ENCODE assay signal across 8 cellular contexts in the genomic region with DNA sequence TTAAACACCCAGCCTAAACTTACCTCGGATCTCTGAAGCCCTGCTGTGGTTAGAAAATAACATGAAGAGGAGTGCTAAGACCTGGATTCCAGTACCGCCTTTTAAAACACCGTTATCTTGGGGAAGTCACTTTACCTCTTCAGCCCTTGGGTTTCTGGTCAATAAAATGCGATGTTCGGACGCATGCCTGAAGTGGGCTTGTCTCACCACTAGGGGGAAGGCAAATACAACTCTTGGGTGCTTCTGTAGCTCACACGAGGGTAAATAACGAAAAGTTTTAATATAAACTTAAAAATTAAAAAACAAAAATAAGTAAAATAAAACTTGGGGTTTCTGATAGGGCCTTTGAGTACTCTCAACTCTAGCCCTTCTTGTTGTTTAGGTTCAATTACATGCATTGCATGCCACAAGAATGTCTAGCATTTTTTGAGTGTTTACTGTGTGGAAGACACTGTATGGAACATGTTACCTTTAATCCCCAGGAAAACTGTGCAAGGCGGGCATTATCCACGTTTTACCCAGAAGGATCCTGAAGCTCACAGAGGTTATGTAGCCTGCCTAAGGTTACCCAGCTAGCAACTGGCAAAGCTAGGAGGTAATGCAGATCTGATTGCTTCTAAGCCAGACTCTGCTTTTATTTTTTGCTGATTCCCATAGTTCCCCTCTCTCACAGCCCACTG.
DNase-seq lines count a peak whose midpoint lies in the region; ATAC-seq, FAIRE-seq and TF ChIP-seq lines count a peak whose summit lies in the region.

No MANE protein-coding gene starts in this region.

- RAD21 ChIA-PET in GM12878 (lab: Charles Lee; ENCODE audit: unreplicated experiment): interaction anchor here (1.0 to 11.8 kb wide), 13 partner anchors 8 to 1027 kb away, joined by 3 to 184 read pairs (median 4); no protein-coding TSS in a partner anchor

- peak; percentile 99 for TF ChIP-seq RAD21 in GM12878 (IDR thresholded peaks at IDR 0.05; ENCODE audit: insufficient read depth, low read depth, low read length)

- peaks cover 15% of the 10 kb centered on the region for H3K4me1 Mint-ChIP-seq in T-helper 2 cell treated with Interferon-gamma antibody and Interleukin-4, amounts not matched to agents 5 μg/mL and 100 μg/mL, for 36 hours (ENCODE audit: low read depth)

- no peak overlapping the region for H3K27ac Mint-ChIP-seq in T-helper 2 cell treated with Interferon-gamma antibody and Interleukin-4, amounts not matched to agents 5 μg/mL and 100 μg/mL, for 36 hours

- POLR2A ChIA-PET in GM12878 (lab: Charles Lee): no interaction called here

- peak overlapping the region; percentile 50 for H3K4me3 Mint-ChIP-seq in T-helper 2 cell treated with Interferon-gamma antibody and Interleukin-4, amounts not matched to agents 5 μg/mL and 100 μg/mL, for 36 hours

- no peaks in the 10 kb centered on the region for H3K9me3 ChIP-seq in GM12878 (replicated peaks; ENCODE audit: control insufficient read depth, insufficient read depth, low read length)

- no peaks in the 10 kb centered on the region for H3K79me2 ChIP-seq in GM12878 (ENCODE audit: control insufficient read depth, insufficient read depth, low read length)

- H3K9me3 Mint-ChIP-seq in T-helper 2 cell treated with Interferon-gamma antibody and Interleukin-4, amounts not matched to agents 5 μg/mL and 100 μg/mL, for 36 hours: no peaks in the 10 kb centered on the region

- H3K27ac ChIP-seq in GM12878 (ENCODE audit: control insufficient read depth, insufficient read depth): no peak overlapping the region

- no peak for FAIRE-seq in GM12878 (lab: Jason Lieb, UNC)

- CTCF ChIA-PET in GM12878 (lab: Yijun Ruan, JAX): interaction anchor here (0.6 to 11.3 kb wide), 39 partner anchors 9 to 1101 kb away, joined by 3 to 296 read pairs (median 5); no protein-coding TSS in a partner anchor

- no peak overlapping the region; the same call in 1 of the 2 replicates for H2AFZ ChIP-seq in GM12878 (ENCODE audit: control insufficient read depth, low read depth, low read length)

- BruUV-seq in GM12878 (replicated peaks; lab: Mats Ljungman, UMichigan): no TSS peak

- H3K27me3 Mint-ChIP-seq in T-helper 2 cell treated with Interferon-gamma antibody and Interleukin-4, amounts not matched to agents 5 μg/mL and 100 μg/mL, for 36 hours (ENCODE audit: low read depth): peaks cover 37% of the 10 kb centered on the region

- no peak overlapping the region for H3K4me3 ChIP-seq in GM12878

- H3K4me2 ChIP-seq in GM12878 (ENCODE audit: control insufficient read depth, insufficient read depth): no peak overlapping the region

- ATAC-seq in HG02840 (IDR thresholded peaks at IDR 0.05; ENCODE audit: low FRiP score, unreplicated experiment) (peak; percentile 92), GM12878 (peak; percentile 97)

- SMC1A ChIA-PET in GM12878 (lab: Charles Lee; ENCODE audit: uncharacterized antibody, unreplicated experiment): interaction anchor here (0.6 to 11.6 kb wide), 20 partner anchors 9 to 1026 kb away, joined by 3 to 228 read pairs (median 4); no protein-coding TSS in a partner anchor

- intact Hi-C loops in GM12878 (cut with micrococcal nuclease; ENCODE audit: unreplicated experiment): loop anchor here (1.0 kb wide), 3 partner anchors 141 to 1027 kb away; no protein-coding TSS in a partner anchor

- DNase-seq in activated gamma-delta T cell treated with Interleukin-2 at 50 U/mL for 16 hours: peak; percentile 38
- DNase-seq in activated gamma-delta T cell (lab: John Stamatoyannopoulos, UW): no peak
- peak; percentile 30 for DNase-seq in NCI-H1417 treated with DMSO at 0.1 percent for 48 hours (lab: John Stamatoyannopoulos, UW)
- peak; percentile 41 for DNase-seq in T-helper 2 cell treated with Interferon-gamma antibody and Interleukin-4, amounts not matched to agents 5 μg/mL and 100 μg/mL, for 36 hours (ENCODE audit: low spot score)
- DNase-seq in GM12878 (ENCODE audit: low read depth, low spot score): peak; percentile 23
- peak; percentile 54 for DNase-seq in iPS DF 19.7 (ENCODE audit: low read depth, low spot score)
- DNase-seq in smooth muscle cell of the brain vasculature (ENCODE audit: low read depth, low spot score): peak; percentile 50

- no peak overlapping the region for H3K9ac ChIP-seq in GM12878 (ENCODE audit: control insufficient read depth, insufficient read depth, low read length)

- peak; percentile 94 to 95 (median 94) for TF ChIP-seq CTCF in GM12878 (IDR thresholded peaks at IDR 0.05 in 2 of 3, conservative IDR thresholded peaks at IDR 0.05 in 1 of 3; ENCODE audit: control insufficient read depth in 2 of 3, extremely low read depth in 1 of 3, insufficient read depth in 1 of 3, low read depth in 3 of 3, low read length in 3 of 3)

- 1% methylated on average over 10 of the region's 10 CpGs for WGBS in GM12878 (ENCODE audit: insufficient coverage, insufficient replicate concordance, low lambda C conversion rate, missing lambda C conversion rate)

- no peaks in the 10 kb centered on the region for H3K4me1 ChIP-seq in GM12878 (ENCODE audit: control insufficient read depth, insufficient read depth, low read length)

- TF ChIP-seq EP300 in GM12878 (IDR thresholded peaks at IDR 0.05; ENCODE audit: borderline replicate concordance in 1 of 2, control insufficient read depth in 1 of 2, low read depth in 2 of 2, low read length in 2 of 2): no peak

- in situ Hi-C loops in GM12878 (cut with MboI): loop anchor here (5.0 to 10.0 kb wide), 4 partner anchors 141 to 1098 kb away; no protein-coding TSS in a partner anchor

- TF ChIP-seq POLR2A in GM12878 (IDR thresholded peaks at IDR 0.05; ENCODE audit: low read depth, low read length): no peak

- H3K36me3 ChIP-seq in GM12878 (ENCODE audit: control insufficient read depth in 2 of 2, insufficient read depth in 2 of 2, low read length in 1 of 2): no peaks in the 10 kb centered on the region

- H3K27me3 ChIP-seq in GM12878 (replicated peaks in 1 of 2; ENCODE audit: control insufficient read depth in 2 of 2, insufficient read depth in 2 of 2, low read length in 1 of 2): no peaks in the 10 kb centered on the region

- no peaks in the 10 kb centered on the region for H4K20me1 ChIP-seq in GM12878 (ENCODE audit: control insufficient read depth, insufficient read depth)

- no peaks in the 10 kb centered on the region for H3K36me3 Mint-ChIP-seq in T-helper 2 cell treated with Interferon-gamma antibody and Interleukin-4, amounts not matched to agents 5 μg/mL and 100 μg/mL, for 36 hours (ENCODE audit: low read depth)

TF ChIP-seq in GM12878, 131 proteins besides CTCF, POLR2A, EP300 and RAD21:
- TF ChIP-seq YY1 (IDR thresholded peaks at IDR 0.05; ENCODE audit: low read depth, low read length) (peak; percentile 64; the same call in 1 of the 2 replicates), CHD2 (IDR thresholded peaks at IDR 0.05; ENCODE audit: borderline replicate concordance, low read depth, low read length) (no peak), CHD1 (IDR thresholded peaks at IDR 0.05; ENCODE audit: low read depth, low read length) (no peak), NFXL1 (IDR thresholded peaks at IDR 0.05; ENCODE audit: borderline replicate concordance) (no peak), MEF2A (IDR thresholded peaks at IDR 0.05; ENCODE audit: insufficient read depth, low read depth, low read length) (0 out of 2 replicates have a peak, but pooled peaks have one; percentile 25), IRF4 (IDR thresholded peaks at IDR 0.05; ENCODE audit: low read depth, low read length) (no peak), POLR2AphosphoS5 (IDR thresholded peaks at IDR 0.05; ENCODE audit: low read length) (no peak), SMC3 (IDR thresholded peaks at IDR 0.05; ENCODE audit: borderline replicate concordance, low read length) (peak; percentile 95)
